ENCODE assay signal across 9 cellular contexts in the genomic region with DNA sequence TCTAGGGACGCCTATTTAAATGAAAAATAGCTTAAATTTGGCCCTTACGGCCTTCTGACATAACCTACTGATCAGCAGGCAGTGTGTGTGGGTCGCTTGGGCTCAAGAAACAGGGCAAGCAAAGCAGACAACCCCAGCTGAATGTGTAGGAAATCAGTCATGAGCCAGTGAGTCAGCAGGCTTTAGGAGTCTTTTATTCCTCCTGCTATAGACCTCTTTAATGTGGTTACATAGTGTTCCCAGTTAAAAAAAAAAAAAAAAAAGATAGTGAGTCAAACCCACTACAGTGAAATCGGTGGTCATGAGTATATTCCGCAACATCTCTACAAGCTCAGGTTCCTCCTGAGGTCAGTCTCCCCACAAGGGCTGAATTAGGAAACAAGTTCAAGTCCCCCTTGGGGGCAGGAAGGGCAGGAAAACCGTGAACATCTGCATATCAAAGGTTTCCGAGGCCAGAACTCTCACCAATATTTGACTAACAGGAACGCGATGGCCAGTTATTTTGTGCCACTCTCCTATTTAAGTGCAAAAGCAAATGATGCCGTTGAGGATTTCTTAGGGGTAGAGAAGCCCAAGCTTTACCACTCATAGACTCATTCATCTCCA. TPM values are rescaled to one million over a fixed set of nuclear protein-coding genes. Genes with fewer than 3 reads are reported as not detected.
DNase-seq lines count a peak whose midpoint lies in the region; TF ChIP-seq lines count a peak whose summit lies in the region.
"Had no signal": no experiment of that assay in that cellular context is flagged by ENCODE, and none has a peak within 500 bp of the region (broad histone marks: within the 10 kb centered on the region; RNA-seq: fewer than 3 reads in every experiment).

No MANE protein-coding gene starts in this region.

- POLR2A ChIA-PET in Caco-2 (lab: Charles Lee): no interaction called here

- BruUV-seq in Calu3 (replicated peaks; lab: Mats Ljungman, UMichigan) (no TSS peak), Caco-2 (replicated peaks; lab: Mats Ljungman, UMichigan) (no TSS peak)

- no peak overlapping the region for H3K4me3 ChIP-seq in testis
- H3K4me3 ChIP-seq in Caco-2 (ENCODE audit: low read depth, low read length): no peak overlapping the region

- no peaks in the 10 kb centered on the region for H3K36me3 ChIP-seq in ES-I3 (ENCODE audit: insufficient read depth, low read length)
- H3K36me3 ChIP-seq in testis (ENCODE audit: low read depth, missing control alignments): no peaks in the 10 kb centered on the region
- H3K36me3 ChIP-seq in Caco-2 (ENCODE audit: control insufficient read depth, insufficient read depth, low read length): no peaks in the 10 kb centered on the region

- H3K27me3 Mint-ChIP-seq in Calu3 (ENCODE audit: unreplicated experiment) (no peaks in the 10 kb centered on the region), Caco-2 (ENCODE audit: insufficient read depth, unreplicated experiment) (no peaks in the 10 kb centered on the region)
- H3K27me3 Mint-ChIP-seq: memory B cell had no signal

- no peak overlapping the region for H3K27ac Mint-ChIP-seq in Calu3 (ENCODE audit: unreplicated experiment)
- H3K27ac Mint-ChIP-seq in Caco-2 (ENCODE audit: unreplicated experiment): no peak overlapping the region
- H3K27ac Mint-ChIP-seq: memory B cell had no signal

- peak; percentile 95 for DNase-seq in RPMI7951 (ENCODE audit: low read depth)
- peak; percentile 70 for DNase-seq in amniotic stem cell (lab: John Stamatoyannopoulos, UW)
- DNase-seq in medulla oblongata (ENCODE audit: extremely low spot score): peak; percentile 77
- DNase-seq in testis: peak; percentile 37
- no peak for DNase-seq in inferior parietal cortex (ENCODE audit: extremely low spot score)
- DNase-seq in Calu3: no peak
- DNase-seq in Caco-2: no peak

- CTCF ChIA-PET in Calu3 (lab: Charles Lee) (interaction anchor here (0.6 kb wide), 1 partner anchor 303 kb away, joined by 4 read pairs; no protein-coding TSS in a partner anchor), Caco-2 (lab: Charles Lee) (interaction anchor here (0.7 to 1.1 kb wide), 2 partner anchors 40 to 144 kb away, joined by 3 to 4 read pairs; no protein-coding TSS in a partner anchor)

- no peak for TF ChIP-seq POLR2A in testis (IDR thresholded peaks at IDR 0.05)

- no peaks in the 10 kb centered on the region for H3K36me3 Mint-ChIP-seq in Calu3 (ENCODE audit: insufficient read depth, unreplicated experiment)
- H3K36me3 Mint-ChIP-seq in Caco-2 (ENCODE audit: insufficient read depth, unreplicated experiment): peaks cover 31% of the 10 kb centered on the region

- H3K4me3 Mint-ChIP-seq in Calu3 (ENCODE audit: low read depth, unreplicated experiment) (no peak overlapping the region), Caco-2 (ENCODE audit: unreplicated experiment) (no peak overlapping the region)
- H3K4me3 Mint-ChIP-seq: memory B cell had no signal

- H3K27ac ChIP-seq in testis: no peak overlapping the region

- TF ChIP-seq CTCF in testis (IDR thresholded peaks at IDR 0.05) (no peak), Calu3 (IDR thresholded peaks at IDR 0.05; ENCODE audit: unreplicated experiment) (no peak), Caco-2 (IDR thresholded peaks at IDR 0.05; ENCODE audit: insufficient read depth in 1 of 2, low read depth in 1 of 2, low read length in 1 of 2, severe bottlenecking in 1 of 2, unreplicated experiment in 1 of 2) (no peak)

- H3K4me1 Mint-ChIP-seq in Calu3 (ENCODE audit: low read depth, unreplicated experiment): no peaks in the 10 kb centered on the region
- no peaks in the 10 kb centered on the region for H3K4me1 Mint-ChIP-seq in Caco-2 (ENCODE audit: low read depth, unreplicated experiment)

- H3K27me3 ChIP-seq in testis: no peaks in the 10 kb centered on the region
- no peaks in the 10 kb centered on the region for H3K27me3 ChIP-seq in Caco-2 (replicated peaks; ENCODE audit: control insufficient read depth, insufficient read depth, low read length)

- H3K4me1 ChIP-seq in ES-I3 (ENCODE audit: insufficient read depth, low read length) (peaks cover 22% of the 10 kb centered on the region; the same call in 1 of the 2 replicates), testis (no peaks in the 10 kb centered on the region), Caco-2 (no peaks in the 10 kb centered on the region)

- intact Hi-C loops in testis (cut with DNase I; ENCODE audit: low total_unique reads) (no loop called here), Calu3 (cut with micrococcal nuclease; ENCODE audit: unreplicated experiment) (no loop called here), Caco-2 (cut with micrococcal nuclease; ENCODE audit: unreplicated experiment) (no loop called here)

- no peaks in the 10 kb centered on the region for H3K9me3 Mint-ChIP-seq in Calu3 (ENCODE audit: low read depth, unreplicated experiment)
- no peaks in the 10 kb centered on the region for H3K9me3 Mint-ChIP-seq in Caco-2 (ENCODE audit: unreplicated experiment)
- H3K9me3 Mint-ChIP-seq: memory B cell had no signal

- 78 to 82% methylated on average over 10 of the region's 10 CpGs for WGBS in testis, 2 donors

- peak overlapping the region; percentile 15; the same call in 1 of the 2 replicates for H3K9ac ChIP-seq in ES-I3 (ENCODE audit: low read depth, low read length)

- H3K9me3 ChIP-seq in ES-I3 (ENCODE audit: control insufficient read depth, insufficient read depth, low read length): no peaks in the 10 kb centered on the region
- no peaks in the 10 kb centered on the region for H3K9me3 ChIP-seq in testis
- H3K9me3 ChIP-seq in Caco-2: no peaks in the 10 kb centered on the region

RNA-seq across cellular contexts. Expression of gene ACSL1, which starts 32.7 kb away (rescaled TPM):
- total RNA-seq in RPMI7951 (2014; rRNA removed; shearing (Covaris generic)): 26.4 and 34.7 TPM in 2 replicates
- total RNA-seq in testis (10 to 100 TPM; 31.6 to 59.8 TPM), Calu3 (2022) (19.1 and 31.9 TPM in 2 replicates), Caco-2 (2022) (76.3 and 100 TPM in 2 replicates)
- 81.8 TPM for polyA plus RNA-seq in testis (ENCODE audit: insufficient read depth, low read depth, low replicate concordance)

RNA-seq across cellular contexts. Expression of gene CENPU, which starts 59.2 kb away (rescaled TPM):
- total RNA-seq in RPMI7951 (2014; rRNA removed; shearing (Covaris generic)): 77.7 and 93.6 TPM in 2 replicates
- 100 to 1,000 TPM in 1 of 2 donors, 10 to 100 TPM in 1; 57.2 to 117 TPM for total RNA-seq in testis
- 132 TPM for polyA plus RNA-seq in testis (ENCODE audit: insufficient read depth, low read depth, low replicate concordance)
- 61.3 and 79.2 TPM in 2 replicates for total RNA-seq in Calu3 (2022)
- total RNA-seq in Caco-2 (2022): 42.8 and 52.0 TPM in 2 replicates

Comparison
In these comparisons a context has a peak if more than half of its experiments do, and no peak if none do; other contexts are left out.
1. DNase-seq: peak in RPMI7951 (single experiment), amniotic stem cell (single experiment), medulla oblongata (single experiment) and testis (single experiment); none in inferior parietal cortex (single experiment), Calu3 (single experiment) and Caco-2 (0 of 2).